Comparison of ENCODE assay signal across 16 cellular contexts in genomic region chr2:86499326-86499725, GRCh38. TPM values are rescaled to one million over a fixed set of nuclear protein-coding genes. Genes with fewer than 3 reads are reported as not detected.
A peak's percentile ranks its signal among the peaks of the same experiment; 100 is the strongest.
DNase-seq lines count a peak whose midpoint lies in the region; ATAC-seq and TF ChIP-seq lines count a peak whose summit lies in the region.
"Had no signal": no experiment of that assay in that cellular context is flagged by ENCODE, and none has a peak within 500 bp of the region (broad histone marks: within the 10 kb centered on the region; RNA-seq: fewer than 3 reads in every experiment).

No MANE protein-coding gene starts in this region.

- no TSS peak for BruUV-seq in mammary epithelial cell (replicated peaks; lab: Mats Ljungman, UMichigan)

- peaks cover 12% of the 10 kb centered on the region for H3K4me1 Mint-ChIP-seq in activated naive CD4-positive, alpha-beta T cell treated with anti-CD3 and anti-CD28 coated beads for 36 hours (ENCODE audit: low read depth)

- dilution Hi-C loops in mammary epithelial cell (cut with HindIII; ENCODE audit: low sequenced_read_pairs) = no loop called here

- peaks cover 40% of the 10 kb centered on the region for H3K9me3 Mint-ChIP-seq in activated naive CD4-positive, alpha-beta T cell treated with anti-CD3 and anti-CD28 coated beads for 36 hours

- H3K4me3 Mint-ChIP-seq in activated naive CD4-positive, alpha-beta T cell treated with anti-CD3 and anti-CD28 coated beads for 36 hours = no peak overlapping the region

- no peak overlapping the region for H3K4me2 ChIP-seq in mammary epithelial cell (ENCODE audit: insufficient read depth, low read depth, low read length)
- H3K4me2 ChIP-seq: A549 had no signal

- H3K27ac Mint-ChIP-seq in activated naive CD4-positive, alpha-beta T cell treated with anti-CD3 and anti-CD28 coated beads for 36 hours = peak overlapping the region; percentile 18

- peaks cover 13% of the 10 kb centered on the region for H3K4me1 ChIP-seq in mammary epithelial cell (ENCODE audit: insufficient read depth, low read length)
- H3K4me1 ChIP-seq: A549 had no signal

- in situ Hi-C loops in mammary epithelial cell (cut with MboI; ENCODE audit: low sequenced_read_pairs in 2 of 2) = loop anchor here in 1 of 2 donors (25.0 kb wide), 1 partner anchor 113 kb away; the partner anchor contains the start of gene RNF103

- no peak overlapping the region for H3K27ac ChIP-seq in mammary epithelial cell (ENCODE audit: insufficient read depth, low read depth, low read length)
- H3K27ac ChIP-seq: A549, GM23248 had no signal

- TF ChIP-seq CTCF in mammary epithelial cell (conservative IDR thresholded peaks at IDR 0.05 in 1 of 2, IDR thresholded peaks at IDR 0.05 in 1 of 2; ENCODE audit: extremely low read depth in 1 of 2, insufficient read depth in 1 of 2, low read depth in 1 of 2, low read length in 2 of 2) = no peak

- WGBS in mammary epithelial cell (ENCODE audit: low coverage, missing lambda C conversion rate) = 96% methylated on average over 6 of the region's 6 CpGs

- peaks cover 3% of the 10 kb centered on the region for H3K79me2 ChIP-seq in mammary epithelial cell (ENCODE audit: insufficient read depth, low read length)

- H3K27me3 Mint-ChIP-seq in activated naive CD4-positive, alpha-beta T cell treated with anti-CD3 and anti-CD28 coated beads for 36 hours (ENCODE audit: low read depth) = no peaks in the 10 kb centered on the region

- H3K27me3 ChIP-seq in mammary epithelial cell (ENCODE audit: insufficient read depth, low read length) = no peaks in the 10 kb centered on the region

- H3K9ac ChIP-seq in mammary epithelial cell (ENCODE audit: insufficient read depth, low read length) = no peak overlapping the region
- H3K9ac ChIP-seq: GM23248 had no signal

- no peaks in the 10 kb centered on the region for H4K20me1 ChIP-seq in mammary epithelial cell (ENCODE audit: insufficient read depth, low read length)

- ATAC-seq in GM18519 (IDR thresholded peaks at IDR 0.05; ENCODE audit: low FRiP score, unreplicated experiment) (no peak), HG03571 (IDR thresholded peaks at IDR 0.05; ENCODE audit: unreplicated experiment) (no peak)

- H3K9me3 ChIP-seq in mammary epithelial cell (replicated peaks; ENCODE audit: insufficient read depth, low read length) = peaks cover 9% of the 10 kb centered on the region

- CTCF ChIA-PET in activated naive CD4-positive, alpha-beta T cell treated with anti-CD3 and anti-CD28 coated beads for 36 hours (lab: Charles Lee) = interaction anchor here (0.8 kb wide), 1 partner anchor 15 kb away, joined by 3 read pairs; no protein-coding TSS in a partner anchor
- CTCF ChIA-PET in mammary epithelial cell (lab: Charles Lee; ENCODE audit: low non-redundant PET) = no interaction called here

- intact Hi-C loops in activated naive CD4-positive, alpha-beta T cell treated with anti-CD3 and anti-CD28 coated beads for 36 hours (cut with micrococcal nuclease) = no loop called here
- intact Hi-C loops in mammary epithelial cell (cut with micrococcal nuclease) = loop anchor here (5.0 kb wide), 1 partner anchor 123 kb away; the partner anchor contains the start of gene RNF103

- H3K36me3 ChIP-seq in mammary epithelial cell (ENCODE audit: insufficient read depth, low read length) = no peaks in the 10 kb centered on the region

- no peak overlapping the region for H3K4me3 ChIP-seq in mammary epithelial cell (replicated peaks in 1 of 3; ENCODE audit: insufficient read depth in 1 of 3, low read depth in 2 of 3, low read length in 3 of 3)
- H3K4me3 ChIP-seq: A549, GM23248 had no signal

- no peak for DNase-seq in activated naive CD4-positive, alpha-beta T cell treated with anti-CD3 and anti-CD28 coated beads for 36 hours
- DNase-seq in activated naive CD4-positive, alpha-beta T cell treated with Interleukin-2 at 50 U/mL for 16 hours = no peak
- peak; percentile 22 for DNase-seq in DMS79 (lab: John Stamatoyannopoulos, UW)
- peak; percentile 20 for DNase-seq in mammary epithelial cell
- DNase-seq in kidney tubule cell (ENCODE audit: low spot score) = peak; percentile 16
- DNase-seq in DMS153 (lab: John Stamatoyannopoulos, UW) = no peak
- DNase-seq: C1 segment of cervical spinal cord, DND-41, HCEC 1CT, NCI-H146, NCI-H2081 treated with DMSO at 0.1 percent for 48 hours, NCI-H524 had no signal

- no peak overlapping the region for H2AFZ ChIP-seq in mammary epithelial cell (ENCODE audit: low read depth, low read length)
- H2AFZ ChIP-seq: GM23248 had no signal

- H3K36me3 Mint-ChIP-seq in activated naive CD4-positive, alpha-beta T cell treated with anti-CD3 and anti-CD28 coated beads for 36 hours (ENCODE audit: low read depth) = peaks cover 94% of the 10 kb centered on the region

RNA-seq across cellular contexts. Expression of gene KDM3A, which starts 58.2 kb away (rescaled TPM):
- 10 to 100 TPM; 47.3 to 49.9 TPM for total RNA-seq in activated naive CD4-positive, alpha-beta T cell treated with anti-CD3 and anti-CD28 coated beads for 36 hours
- 10 to 100 TPM; 20.0 to 29.5 TPM for total RNA-seq in mammary epithelial cell
- polyA plus RNA-seq in mammary epithelial cell = 15.4 TPM
- polyA minus RNA-seq in mammary epithelial cell = 22.5 TPM

Comparison
In these comparisons a context has a peak if more than half of its experiments do, and no peak if none do; other contexts are left out.
1. DNase-seq: peak in DMS79 (single experiment), mammary epithelial cell (single experiment) and kidney tubule cell (single experiment); none in activated naive CD4-positive, alpha-beta T cell treated with anti-CD3 and anti-CD28 coated beads for 36 hours (single experiment), activated naive CD4-positive, alpha-beta T cell treated with Interleukin-2 at 50 U/mL for 16 hours (single experiment) and DMS153 (single experiment).